In the genomic region with DNA sequence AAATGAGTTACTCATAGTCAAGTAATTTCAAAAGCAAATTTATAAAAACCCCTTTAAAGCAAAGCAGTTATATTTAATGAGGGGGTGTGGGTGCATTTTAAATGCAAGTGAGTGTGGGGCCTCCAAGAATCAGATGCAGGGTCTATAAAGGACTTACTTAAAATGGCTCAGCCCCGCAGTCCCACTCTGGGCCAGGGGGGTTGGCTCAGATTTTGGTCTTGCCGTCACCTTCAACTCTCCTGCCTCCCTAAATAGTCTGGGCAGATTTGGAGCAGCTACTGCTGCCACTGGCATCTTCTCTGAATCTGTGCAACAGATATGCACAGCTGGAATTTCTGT, we compare ENCODE assay signal across 23 cellular contexts. TPM values are rescaled to one million over a fixed set of nuclear protein-coding genes. Genes with fewer than 3 reads are reported as not detected.
A peak's percentile ranks its signal among the peaks of the same experiment; 100 is the strongest.
DNase-seq lines count a peak whose midpoint lies in the region; ATAC-seq and TF ChIP-seq lines count a peak whose summit lies in the region.
"Had no signal": no experiment of that assay in that cellular context is flagged by ENCODE, and none has a peak within 500 bp of the region (broad histone marks: within the 10 kb centered on the region; RNA-seq: fewer than 3 reads in every experiment).

No MANE protein-coding gene starts in this region.

- POLR2A ChIA-PET in AG04450 (lab: Yijun Ruan, JAX), result interaction anchor here (0.7 to 1.4 kb wide), 2 partner anchors 35 to 88 kb away, joined by 3 to 11 read pairs; a partner anchor contains a TSS
- POLR2A ChIA-PET in HCT116 (lab: Charles Lee), result interaction anchor here (1.6 to 2.6 kb wide), 2 partner anchors 15 to 87 kb away, joined by 4 to 11 read pairs; a partner anchor contains a TSS
- POLR2A ChIA-PET in WTC11 (lab: Charles Lee), result interaction anchor here (0.7 to 0.9 kb wide), 2 partner anchors 19 to 87 kb away, joined by 3 read pairs; a partner anchor contains a TSS

- H3K27ac Mint-ChIP-seq in WTC11 (peak overlapping the region; percentile 62; the same call in 1 of the 2 replicates), nephron (peak overlapping the region; percentile 14 to 65 (median 40))
- H3K27ac Mint-ChIP-seq: activated CD8-positive, alpha-beta T cell treated with anti-CD3 and anti-CD28 coated beads for 36 hours had no signal

- H3K36me3 ChIP-seq in HCT116 (ENCODE audit: control insufficient read depth in 1 of 2, insufficient read depth in 2 of 2, low read length in 2 of 2) (peaks cover 3 to 4% of the 10 kb centered on the region in 2 experiments; a peak in 1 of 4 replicates), Karpas-422 (ENCODE audit: insufficient read depth, low read length) (peaks cover 6% of the 10 kb centered on the region), stomach (peaks cover 7 to 16% (median 11%) of the 10 kb centered on the region in 4 donors)
- H3K36me3 ChIP-seq: colonic mucosa had no signal

- ATAC-seq in HCT116 (no peak), WTC11 (peak; percentile 30), GM18511 (IDR thresholded peaks at IDR 0.05; ENCODE audit: unreplicated experiment) (no peak)
- ATAC-seq: activated CD8-positive, alpha-beta T cell treated with anti-CD3 and anti-CD28 coated beads for 36 hours; activated naive CD4-positive, alpha-beta T cell treated with anti-CD3 and anti-CD28 coated beads, Interleukin-2, amount 50 U/mL, for 72 hours; activated T-cell treated with anti-CD3 and anti-CD28 coated beads, Interleukin-2, amount 50 U/mL, for 4 hours had no signal

- no peak for TF ChIP-seq RAD21 in HCT116 (IDR thresholded peaks at IDR 0.05; ENCODE audit: low read depth)

- H3K27me3 ChIP-seq in AG04450 (ENCODE audit: control insufficient read depth, insufficient read depth, low read length) (no peaks in the 10 kb centered on the region), HCT116 (ENCODE audit: insufficient read depth, low read length) (no peaks in the 10 kb centered on the region), Karpas-422 (ENCODE audit: low read length) (no peaks in the 10 kb centered on the region), stomach (no peaks in the 10 kb centered on the region)
- H3K27me3 ChIP-seq: colonic mucosa had no signal

- peak overlapping the region; percentile 47 for H3K4me2 ChIP-seq in HCT116 (ENCODE audit: low read length)
- no peak overlapping the region for H3K4me2 ChIP-seq in Karpas-422 (ENCODE audit: low read depth, low read length, poor library complexity, severe bottlenecking)

- H3K9me2 ChIP-seq in HCT116 (ENCODE audit: insufficient read depth), result no peaks in the 10 kb centered on the region
- no peaks in the 10 kb centered on the region for H3K9me2 ChIP-seq in Karpas-422 (replicated peaks; ENCODE audit: insufficient read depth, low read length)

- H3K27me3 Mint-ChIP-seq in WTC11 (ENCODE audit: low read depth) (no peaks in the 10 kb centered on the region), nephron (ENCODE audit: low read depth) (peaks cover 4% of the 10 kb centered on the region)
- H3K27me3 Mint-ChIP-seq: activated CD8-positive, alpha-beta T cell treated with anti-CD3 and anti-CD28 coated beads for 36 hours had no signal

- H4K20me1 ChIP-seq in HCT116 (ENCODE audit: insufficient read depth) (no peaks in the 10 kb centered on the region), Karpas-422 (ENCODE audit: insufficient read depth, low read depth, low read length) (0 out of 2 replicates have a peak, but pooled peaks cover 9% of the 10 kb centered on the region)

- CTCF ChIA-PET in AG04450 (lab: Charles Lee), result interaction anchor here (1.1 to 10.9 kb wide), 5 partner anchors 8 to 138 kb away, joined by 3 to 365 read pairs (median 102); no protein-coding TSS in a partner anchor
- CTCF ChIA-PET in HCT116 (lab: Charles Lee), result interaction anchor here (1.3 kb wide), 1 partner anchor 14 kb away, joined by 5 read pairs; no protein-coding TSS in a partner anchor
- CTCF ChIA-PET in WTC11 (lab: Charles Lee), result interaction anchor here (1.0 to 6.5 kb wide), 12 partner anchors 15 to 394 kb away, joined by 3 to 129 read pairs (median 6); a partner anchor contains a TSS

- H3K36me3 Mint-ChIP-seq in WTC11 (peaks cover 7% of the 10 kb centered on the region), nephron (ENCODE audit: low read depth) (peaks cover 14% of the 10 kb centered on the region)
- H3K36me3 Mint-ChIP-seq: activated naive CD4-positive, alpha-beta T cell treated with anti-CD3 and anti-CD28 coated beads, Interleukin-2, amount 50 U/mL, for 72 hours had no signal

- BruUV-seq in HCT116 (replicated peaks; lab: Mats Ljungman, UMichigan), result no TSS peak

- no peak overlapping the region for H2AFZ ChIP-seq in HCT116 (ENCODE audit: low read depth, low read length, poor library complexity, severe bottlenecking)
- no peak overlapping the region for H2AFZ ChIP-seq in Karpas-422 (ENCODE audit: low read length)

- H3K4me3 ChIP-seq in AG04450 (ENCODE audit: low read depth, low read length), result no peak overlapping the region
- no peak overlapping the region for H3K4me3 ChIP-seq in HCT116 (replicated peaks in 1 of 2; ENCODE audit: low read depth in 1 of 2, low read length in 2 of 2)
- H3K4me3 ChIP-seq in Karpas-422 (ENCODE audit: low read length), result no peak overlapping the region
- no peak overlapping the region for H3K4me3 ChIP-seq in stomach
- H3K4me3 ChIP-seq: colonic mucosa, thoracic aorta had no signal

- H3K4me1 ChIP-seq in HCT116 (ENCODE audit: control insufficient read depth in 1 of 2, insufficient read depth in 2 of 2, low read length in 2 of 2) (peaks cover 12 to 19% of the 10 kb centered on the region in 2 experiments), Karpas-422 (ENCODE audit: low read length) (no peaks in the 10 kb centered on the region; the same call in 1 of the 2 replicates), stomach (peaks cover 17 to 73% (median 37%) of the 10 kb centered on the region in 4 donors)

- no peak for TF ChIP-seq CTCF in AG04450 (IDR thresholded peaks at IDR 0.05; ENCODE audit: low read depth, low read length)
- TF ChIP-seq CTCF in HCT116 (IDR thresholded peaks at IDR 0.05 in 2 of 3, conservative IDR thresholded peaks at IDR 0.05 in 1 of 3; ENCODE audit: borderline replicate concordance in 1 of 3, insufficient read depth in 1 of 3, low read depth in 2 of 3, low read length in 2 of 3), result no peak
- no peak for TF ChIP-seq CTCF in WTC11 (IDR thresholded peaks at IDR 0.05)
- TF ChIP-seq CTCF in nephron (IDR thresholded peaks at IDR 0.05; ENCODE audit: unreplicated experiment in 3 of 3), result no peak
- no peak for TF ChIP-seq CTCF in stomach (IDR thresholded peaks at IDR 0.05)

- RAD21 ChIA-PET in HCT116 (lab: Charles Lee; ENCODE audit: low non-redundant PET in 1 of 2, low total read pairs in 2 of 2, uncharacterized antibody in 2 of 2, unreplicated experiment in 2 of 2), result no interaction called here

- no peak for TF ChIP-seq EP300 in stomach (IDR thresholded peaks at IDR 0.05)

- no peaks in the 10 kb centered on the region for H3K79me2 ChIP-seq in HCT116 (ENCODE audit: insufficient read depth, low read length)
- no peaks in the 10 kb centered on the region for H3K79me2 ChIP-seq in Karpas-422 (ENCODE audit: low read length)

- 54 to 83% (median 76%) methylated on average over 2 of the region's 2 CpGs for WGBS in stomach, 5 donors

- DNase-seq in AG04450 (ENCODE audit: low read depth, low spot score) (no peak), HCT116 (ENCODE audit: low read depth, low spot score) (no peak), WTC11 (ENCODE audit: low spot score) (no peak), Karpas-422 (no peak), stomach (no peak)
- DNase-seq: activated CD8-positive, alpha-beta T cell treated with anti-CD3 and anti-CD28 coated beads for 36 hours; activated T-cell treated with anti-CD3 and anti-CD28 coated beads, Interleukin-2, amount 50 U/mL, for 4 hours; colonic mucosa; midbrain; NCI-H1417; NCI-H524; SHP77; WERI-Rb-1 had no signal

- peak overlapping the region; percentile 35; the same call in 1 of the 2 replicates for H3K4me3 Mint-ChIP-seq in WTC11
- no peak overlapping the region for H3K4me3 Mint-ChIP-seq in nephron
- H3K4me3 Mint-ChIP-seq: activated CD8-positive, alpha-beta T cell treated with anti-CD3 and anti-CD28 coated beads for 36 hours; activated T-cell treated with anti-CD3 and anti-CD28 coated beads, Interleukin-2, amount 50 U/mL, for 4 hours had no signal

- intact Hi-C loops in HCT116 (cut with micrococcal nuclease), result no loop called here
- intact Hi-C loops in stomach (cut with DNase I; ENCODE audit: low total_unique reads), result no loop called here

- H3K9me3 Mint-ChIP-seq in WTC11 (no peaks in the 10 kb centered on the region), nephron (no peaks in the 10 kb centered on the region)
- H3K9me3 Mint-ChIP-seq: activated CD8-positive, alpha-beta T cell treated with anti-CD3 and anti-CD28 coated beads for 36 hours; activated naive CD4-positive, alpha-beta T cell treated with anti-CD3 and anti-CD28 coated beads, Interleukin-2, amount 50 U/mL, for 72 hours; activated T-cell treated with anti-CD3 and anti-CD28 coated beads, Interleukin-2, amount 50 U/mL, for 4 hours had no signal

- no peaks in the 10 kb centered on the region for H3K9me3 ChIP-seq in AG04450 (ENCODE audit: control insufficient read depth, insufficient read depth, low read length)
- H3K9me3 ChIP-seq in HCT116 (ENCODE audit: control insufficient read depth in 1 of 2, insufficient read depth in 1 of 2, low read depth in 1 of 2, low read length in 2 of 2), result no peaks in the 10 kb centered on the region
- no peaks in the 10 kb centered on the region for H3K9me3 ChIP-seq in Karpas-422 (ENCODE audit: low read length)
- H3K9me3 ChIP-seq in stomach, result no peaks in the 10 kb centered on the region
- H3K9me3 ChIP-seq: colonic mucosa, thoracic aorta had no signal

- peak overlapping the region; percentile 33 for H3K27ac ChIP-seq in AG04450 (ENCODE audit: low read depth, low read length)
- H3K27ac ChIP-seq in HCT116 (ENCODE audit: low read depth, low read length), result no peak overlapping the region
- no peak overlapping the region for H3K27ac ChIP-seq in Karpas-422 (ENCODE audit: low read length)
- peak overlapping the region in 1 of 5 donors; percentile 27 for H3K27ac ChIP-seq in stomach
- H3K27ac ChIP-seq: colonic mucosa, thoracic aorta, WERI-Rb-1 had no signal

- TF ChIP-seq POLR2A in HCT116 (IDR thresholded peaks at IDR 0.05; ENCODE audit: borderline replicate concordance, extremely low read depth, insufficient read depth, insufficient read length), result no peak
- TF ChIP-seq POLR2A in stomach (IDR thresholded peaks at IDR 0.05), result no peak

- H3K9ac ChIP-seq in HCT116 (ENCODE audit: low read length) (no peak overlapping the region), Karpas-422 (ENCODE audit: low read length) (no peak overlapping the region)

- H3K4me1 Mint-ChIP-seq in WTC11 (peaks cover 28% of the 10 kb centered on the region), nephron (peaks cover 52% of the 10 kb centered on the region)

RNA-seq across cellular contexts. Expression of a gene that starts 16.2 kb away (rescaled TPM):
- polyA plus RNA-seq in AG04450 (2011; rRNA removed) (35.4 and 54.2 TPM in 2 replicates), stomach (10 to 100 TPM; 16.1 to 22.5 (median 18.9) TPM)
- 75.4 and 97.7 TPM in 2 replicates for polyA minus RNA-seq in AG04450 (2011; rRNA and poly(A)+ RNA removed)
- total RNA-seq in HCT116 (2021; ENCODE audit: unreplicated experiment) (69.9 TPM), WTC11 (2021) (51.8 to 79.8 TPM (median 60.0 TPM) in 3 replicates), stomach (100 to 1,000 TPM in 3 of 5 donors, 10 to 100 TPM in 2; 69.4 to 364 (median 212) TPM)
- polyA plus RNA-seq in HCT116 (2012), result 51.0 and 66.3 TPM in 2 replicates
- 72.3 and 131 TPM in 2 replicates for total RNA-seq in Karpas-422 (2014; rRNA removed; shearing (Covaris generic); ENCODE audit: low replicate concordance)

RNA-seq across cellular contexts. Expression of a gene that starts 16.4 kb away (rescaled TPM):
- 0.06 TPM in 1 of 2 replicates, not detected in the other for polyA plus RNA-seq in AG04450 (2011; rRNA removed)
- polyA minus RNA-seq in AG04450 (2011; rRNA and poly(A)+ RNA removed), result 0.26 and 0.41 TPM in 2 replicates
- 0.76 TPM for total RNA-seq in HCT116 (2021; ENCODE audit: unreplicated experiment)
- polyA plus RNA-seq in HCT116 (2012), result 0.16 and 0.34 TPM in 2 replicates
- 0.14 TPM in 1 of 3 replicates, not detected in the others for total RNA-seq in WTC11 (2021)
- total RNA-seq in Karpas-422 (2014; rRNA removed; shearing (Covaris generic); ENCODE audit: low replicate concordance), result not detected in 2 replicates
- not detected for total RNA-seq in stomach
- polyA plus RNA-seq in stomach, result under 1 TPM in 1 of 3 donors, not detected in 2; 0.43 TPM
- total RNA-seq: endothelial cell of umbilical vein; HT-29; kidney epithelial cell; T-helper 1 cell treated with Interleukin-12 subunit alpha and Interleukin-12 subunit beta and Interleukin-4 antibody, amounts not matched to agents 30 ng/mL and 1 ng/mL, for 36 hours; thoracic aorta had no signal
- polyA plus RNA-seq: endothelial cell of umbilical vein had no signal

RNA-seq across cellular contexts. Expression of a gene that starts 20.1 kb away (rescaled TPM):
- polyA plus RNA-seq in AG04450 (2011; rRNA removed), result 62.6 and 64.1 TPM in 2 replicates
- polyA minus RNA-seq in AG04450 (2011; rRNA and poly(A)+ RNA removed), result 26.5 and 27.6 TPM in 2 replicates
- total RNA-seq in HCT116 (2021; ENCODE audit: unreplicated experiment), result 15.9 TPM
- 14.9 and 18.0 TPM in 2 replicates for polyA plus RNA-seq in HCT116 (2012)
- 16.4 to 18.1 TPM (median 16.7 TPM) in 3 replicates for total RNA-seq in WTC11 (2021)
- total RNA-seq in Karpas-422 (2014; rRNA removed; shearing (Covaris generic); ENCODE audit: low replicate concordance), result 7.7 and 10.0 TPM in 2 replicates
- 10 to 100 TPM in 4 of 5 donors, 1 to 10 TPM in 1; 7.5 to 63.6 (median 22.3) TPM for total RNA-seq in stomach
- polyA plus RNA-seq in stomach, result 10 to 100 TPM; 23.6 to 32.6 (median 24.7) TPM

RNA-seq across cellular contexts. Expression of a gene that starts 32.0 kb away (rescaled TPM):
- polyA plus RNA-seq in AG04450 (2011; rRNA removed) (90.2 and 93.8 TPM in 2 replicates), stomach (100 to 1,000 TPM; 102 to 149 (median 122) TPM)
- polyA minus RNA-seq in AG04450 (2011; rRNA and poly(A)+ RNA removed), result 43.4 and 43.6 TPM in 2 replicates
- total RNA-seq in HCT116 (2021; ENCODE audit: unreplicated experiment) (5.9 TPM), WTC11 (2021) (12.9 to 15.4 TPM (median 15.3 TPM) in 3 replicates), stomach (100 to 1,000 TPM in 3 of 5 donors, 10 to 100 TPM in 2; 22.3 to 219 (median 126) TPM)
- 3.8 and 5.3 TPM in 2 replicates for polyA plus RNA-seq in HCT116 (2012)
- total RNA-seq in Karpas-422 (2014; rRNA removed; shearing (Covaris generic); ENCODE audit: low replicate concordance), result 6.2 and 7.3 TPM in 2 replicates
- total RNA-seq: HT-29 had no signal

RNA-seq across cellular contexts. Expression of a gene that starts 51.8 kb away (rescaled TPM):
- polyA plus RNA-seq in AG04450 (2011; rRNA removed) (1.6 and 1.8 TPM in 2 replicates), stomach (10 to 100 TPM in 2 of 3 donors, under 1 TPM in 1; 0.23 to 99.7 (median 86.4) TPM)
- 0.74 and 1.1 TPM in 2 replicates for polyA minus RNA-seq in AG04450 (2011; rRNA and poly(A)+ RNA removed)
- total RNA-seq in HCT116 (2021; ENCODE audit: unreplicated experiment) (not detected), WTC11 (2021) (not detected in 3 replicates), stomach (10 to 100 TPM in 1 of 5 donors, 1 to 10 TPM in 2, not detected in 2; 2.6 to 69.4 (median 5.4) TPM)
- polyA plus RNA-seq in HCT116 (2012), result 0.20 TPM in 1 of 2 replicates, not detected in the other
- 8.5 and 14.4 TPM in 2 replicates for total RNA-seq in Karpas-422 (2014; rRNA removed; shearing (Covaris generic); ENCODE audit: low replicate concordance)
- total RNA-seq: HT-29, pulmonary artery endothelial cell, thoracic aorta had no signal
- polyA plus RNA-seq: endothelial cell of umbilical vein, neural cell had no signal
